In genomic region chr7:118219157-118219512, GRCh38 we compare ENCODE assay signal across 3 cellular contexts.
TF ChIP-seq lines count a peak whose summit lies in the region.

No MANE protein-coding gene starts in this region.

TF ChIP-seq in HEK293, 187 proteins besides CTCF, POLR2A, EP300 and RAD21:
- TF ChIP-seq OSR2 (tag by site-specific recombination; IDR thresholded peaks at IDR 0.05) (no peak), ZNF223 (tag by site-specific recombination; IDR thresholded peaks at IDR 0.05) (peak; percentile 69; the same call in 1 of the 2 replicates)

TF ChIP-seq in K562, 482 proteins besides CTCF, POLR2A, EP300 and RAD21 (continues in another document):
- TF ChIP-seq ZNF239 (CRISPR knock-in tag; IDR thresholded peaks at IDR 0.05) (peak; percentile 35; the same call in 1 of the 2 replicates), ZEB2 (IDR thresholded peaks at IDR 0.05) (peak; percentile 18; the same call in 1 of the 2 replicates), THRB (CRISPR knock-in tag; conservative IDR thresholded peaks at IDR 0.05) (0 out of 2 replicates have a peak, but pooled peaks have one; percentile 35), NUFIP1 (IDR thresholded peaks at IDR 0.05; ENCODE audit: partially characterized antibody) (no peak), NFXL1 (CRISPR knock-in tag; IDR thresholded peaks at IDR 0.05) (0 out of 2 replicates have a peak, but pooled peaks have one; percentile 56), TARDBP (IDR thresholded peaks at IDR 0.05) (no peak), ZFP1 (CRISPR knock-in tag; IDR thresholded peaks at IDR 0.05) (0 out of 2 replicates have a peak, but pooled peaks have one; percentile 22), ZNF75A (CRISPR knock-in tag; IDR thresholded peaks at IDR 0.05) (no peak), ZNF12 (CRISPR knock-in tag; IDR thresholded peaks at IDR 0.05) (no peak), KLF6 (CRISPR knock-in tag; IDR thresholded peaks at IDR 0.05; ENCODE audit: borderline replicate concordance) (no peak), PHB2 (IDR thresholded peaks at IDR 0.05; ENCODE audit: low read depth) (no peak), ZNF644 (tag; IDR thresholded peaks at IDR 0.05; ENCODE audit: low read depth) (no peak), CC2D1A (IDR thresholded peaks at IDR 0.05) (no peak), NRF1 (conservative IDR thresholded peaks at IDR 0.05 in 1 of 2, IDR thresholded peaks at IDR 0.05 in 1 of 2) (no peak), ZNF165 (CRISPR knock-in tag; IDR thresholded peaks at IDR 0.05; ENCODE audit: borderline replicate concordance) (peak; percentile 94), DMBX1 (CRISPR knock-in tag; IDR thresholded peaks at IDR 0.05; ENCODE audit: borderline replicate concordance) (peak; percentile 31; the same call in 1 of the 2 replicates), ZNF197 (CRISPR knock-in tag; IDR thresholded peaks at IDR 0.05; ENCODE audit: low read depth) (no peak), ZNF398 (CRISPR knock-in tag; IDR thresholded peaks at IDR 0.05) (no peak), ZNF449 (CRISPR knock-in tag; IDR thresholded peaks at IDR 0.05) (0 out of 2 replicates have a peak, but pooled peaks have one; percentile 56)
- TF ChIP-seq, protein P1, sequence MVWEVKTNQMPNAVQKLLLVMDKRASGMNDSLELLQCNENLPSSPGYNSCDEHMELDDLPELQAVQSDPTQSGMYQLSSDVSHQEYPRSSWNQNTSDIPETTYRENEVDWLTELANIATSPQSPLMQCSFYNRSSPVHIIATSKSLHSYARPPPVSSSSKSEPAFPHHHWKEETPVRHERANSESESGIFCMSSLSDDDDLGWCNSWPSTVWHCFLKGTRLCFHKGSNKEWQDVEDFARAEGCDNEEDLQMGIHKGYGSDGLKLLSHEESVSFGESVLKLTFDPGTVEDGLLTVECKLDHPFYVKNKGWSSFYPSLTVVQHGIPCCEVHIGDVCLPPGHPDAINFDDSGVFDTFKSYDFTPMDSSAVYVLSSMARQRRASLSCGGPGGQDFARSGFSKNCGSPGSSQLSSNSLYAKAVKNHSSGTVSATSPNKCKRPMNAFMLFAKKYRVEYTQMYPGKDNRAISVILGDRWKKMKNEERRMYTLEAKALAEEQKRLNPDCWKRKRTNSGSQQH (CRISPR knock-in tag; IDR thresholded peaks at IDR 0.05), result peak; percentile 44; the same call in 1 of the 2 replicates
- TF ChIP-seq, protein P2, sequence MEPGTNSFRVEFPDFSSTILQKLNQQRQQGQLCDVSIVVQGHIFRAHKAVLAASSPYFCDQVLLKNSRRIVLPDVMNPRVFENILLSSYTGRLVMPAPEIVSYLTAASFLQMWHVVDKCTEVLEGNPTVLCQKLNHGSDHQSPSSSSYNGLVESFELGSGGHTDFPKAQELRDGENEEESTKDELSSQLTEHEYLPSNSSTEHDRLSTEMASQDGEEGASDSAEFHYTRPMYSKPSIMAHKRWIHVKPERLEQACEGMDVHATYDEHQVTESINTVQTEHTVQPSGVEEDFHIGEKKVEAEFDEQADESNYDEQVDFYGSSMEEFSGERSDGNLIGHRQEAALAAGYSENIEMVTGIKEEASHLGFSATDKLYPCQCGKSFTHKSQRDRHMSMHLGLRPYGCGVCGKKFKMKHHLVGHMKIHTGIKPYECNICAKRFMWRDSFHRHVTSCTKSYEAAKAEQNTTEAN (CRISPR knock-in tag; IDR thresholded peaks at IDR 0.05), result no peak
- TF ChIP-seq, protein P3, sequence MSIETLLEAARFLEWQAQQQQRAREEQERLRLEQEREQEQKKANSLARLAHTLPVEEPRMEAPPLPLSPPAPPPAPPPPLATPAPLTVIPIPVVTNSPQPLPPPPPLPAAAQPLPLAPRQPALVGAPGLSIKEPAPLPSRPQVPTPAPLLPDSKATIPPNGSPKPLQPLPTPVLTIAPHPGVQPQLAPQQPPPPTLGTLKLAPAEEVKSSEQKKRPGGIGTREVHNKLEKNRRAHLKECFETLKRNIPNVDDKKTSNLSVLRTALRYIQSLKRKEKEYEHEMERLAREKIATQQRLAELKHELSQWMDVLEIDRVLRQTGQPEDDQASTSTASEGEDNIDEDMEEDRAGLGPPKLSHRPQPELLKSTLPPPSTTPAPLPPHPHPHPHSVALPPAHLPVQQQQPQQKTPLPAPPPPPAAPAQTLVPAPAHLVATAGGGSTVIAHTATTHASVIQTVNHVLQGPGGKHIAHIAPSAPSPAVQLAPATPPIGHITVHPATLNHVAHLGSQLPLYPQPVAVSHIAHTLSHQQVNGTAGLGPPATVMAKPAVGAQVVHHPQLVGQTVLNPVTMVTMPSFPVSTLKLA (conservative IDR thresholded peaks at IDR 0.05), result no peak

TF ChIP-seq in GM23338, 12 proteins besides CTCF, POLR2A, EP300 and RAD21:
- TF ChIP-seq EZH2 (IDR thresholded peaks at IDR 0.05; ENCODE audit: low read depth, unreplicated experiment), result no peak
- TF ChIP-seq ZNF331 (CRISPR knock-in tag; IDR thresholded peaks at IDR 0.05; ENCODE audit: low read depth), result no peak
- no peak for TF ChIP-seq CREB1 (CRISPR knock-in tag; IDR thresholded peaks at IDR 0.05; ENCODE audit: low read depth)
- TF ChIP-seq, protein P4, sequence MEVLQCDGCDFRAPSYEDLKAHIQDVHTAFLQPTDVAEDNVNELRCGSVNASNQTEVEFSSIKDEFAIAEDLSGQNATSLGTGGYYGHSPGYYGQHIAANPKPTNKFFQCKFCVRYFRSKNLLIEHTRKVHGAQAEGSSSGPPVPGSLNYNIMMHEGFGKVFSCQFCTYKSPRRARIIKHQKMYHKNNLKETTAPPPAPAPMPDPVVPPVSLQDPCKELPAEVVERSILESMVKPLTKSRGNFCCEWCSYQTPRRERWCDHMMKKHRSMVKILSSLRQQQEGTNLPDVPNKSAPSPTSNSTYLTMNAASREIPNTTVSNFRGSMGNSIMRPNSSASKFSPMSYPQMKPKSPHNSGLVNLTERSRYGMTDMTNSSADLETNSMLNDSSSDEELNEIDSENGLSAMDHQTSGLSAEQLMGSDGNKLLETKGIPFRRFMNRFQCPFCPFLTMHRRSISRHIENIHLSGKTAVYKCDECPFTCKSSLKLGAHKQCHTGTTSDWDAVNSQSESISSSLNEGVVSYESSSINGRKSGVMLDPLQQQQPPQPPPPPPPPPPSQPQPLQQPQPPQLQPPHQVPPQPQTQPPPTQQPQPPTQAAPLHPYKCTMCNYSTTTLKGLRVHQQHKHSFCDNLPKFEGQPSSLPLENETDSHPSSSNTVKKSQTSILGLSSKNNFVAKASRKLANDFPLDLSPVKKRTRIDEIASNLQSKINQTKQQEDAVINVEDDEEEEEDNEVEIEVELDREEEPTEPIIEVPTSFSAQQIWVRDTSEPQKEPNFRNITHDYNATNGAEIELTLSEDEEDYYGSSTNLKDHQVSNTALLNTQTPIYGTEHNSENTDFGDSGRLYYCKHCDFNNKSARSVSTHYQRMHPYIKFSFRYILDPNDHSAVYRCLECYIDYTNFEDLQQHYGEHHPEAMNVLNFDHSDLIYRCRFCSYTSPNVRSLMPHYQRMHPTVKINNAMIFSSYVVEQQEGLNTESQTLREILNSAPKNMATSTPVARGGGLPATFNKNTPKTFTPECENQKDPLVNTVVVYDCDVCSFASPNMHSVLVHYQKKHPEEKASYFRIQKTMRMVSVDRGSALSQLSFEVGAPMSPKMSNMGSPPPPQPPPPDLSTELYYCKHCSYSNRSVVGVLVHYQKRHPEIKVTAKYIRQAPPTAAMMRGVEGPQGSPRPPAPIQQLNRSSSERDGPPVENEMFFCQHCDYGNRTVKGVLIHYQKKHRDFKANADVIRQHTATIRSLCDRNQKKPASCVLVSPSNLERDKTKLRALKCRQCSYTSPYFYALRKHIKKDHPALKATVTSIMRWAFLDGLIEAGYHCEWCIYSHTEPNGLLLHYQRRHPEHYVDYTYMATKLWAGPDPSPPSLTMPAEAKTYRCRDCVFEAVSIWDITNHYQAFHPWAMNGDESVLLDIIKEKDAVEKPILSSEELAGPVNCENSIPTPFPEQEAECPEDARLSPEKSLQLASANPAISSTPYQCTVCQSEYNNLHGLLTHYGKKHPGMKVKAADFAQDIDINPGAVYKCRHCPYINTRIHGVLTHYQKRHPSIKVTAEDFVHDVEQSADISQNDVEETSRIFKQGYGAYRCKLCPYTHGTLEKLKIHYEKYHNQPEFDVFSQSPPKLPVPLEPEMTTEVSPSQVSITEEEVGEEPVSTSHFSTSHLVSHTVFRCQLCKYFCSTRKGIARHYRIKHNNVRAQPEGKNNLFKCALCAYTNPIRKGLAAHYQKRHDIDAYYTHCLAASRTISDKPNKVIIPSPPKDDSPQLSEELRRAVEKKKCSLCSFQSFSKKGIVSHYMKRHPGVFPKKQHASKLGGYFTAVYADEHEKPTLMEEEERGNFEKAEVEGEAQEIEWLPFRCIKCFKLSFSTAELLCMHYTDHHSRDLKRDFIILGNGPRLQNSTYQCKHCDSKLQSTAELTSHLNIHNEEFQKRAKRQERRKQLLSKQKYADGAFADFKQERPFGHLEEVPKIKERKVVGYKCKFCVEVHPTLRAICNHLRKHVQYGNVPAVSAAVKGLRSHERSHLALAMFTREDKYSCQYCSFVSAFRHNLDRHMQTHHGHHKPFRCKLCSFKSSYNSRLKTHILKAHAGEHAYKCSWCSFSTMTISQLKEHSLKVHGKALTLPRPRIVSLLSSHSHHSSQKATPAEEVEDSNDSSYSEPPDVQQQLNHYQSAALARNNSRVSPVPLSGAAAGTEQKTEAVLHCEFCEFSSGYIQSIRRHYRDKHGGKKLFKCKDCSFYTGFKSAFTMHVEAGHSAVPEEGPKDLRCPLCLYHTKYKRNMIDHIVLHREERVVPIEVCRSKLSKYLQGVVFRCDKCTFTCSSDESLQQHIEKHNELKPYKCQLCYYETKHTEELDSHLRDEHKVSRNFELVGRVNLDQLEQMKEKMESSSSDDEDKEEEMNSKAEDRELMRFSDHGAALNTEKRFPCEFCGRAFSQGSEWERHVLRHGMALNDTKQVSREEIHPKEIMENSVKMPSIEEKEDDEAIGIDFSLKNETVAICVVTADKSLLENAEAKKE (CRISPR knock-in tag; IDR thresholded peaks at IDR 0.05), result no peak
- TF ChIP-seq STAT1 (IDR thresholded peaks at IDR 0.05; ENCODE audit: unreplicated experiment), result no peak
- TF ChIP-seq, protein P5, sequence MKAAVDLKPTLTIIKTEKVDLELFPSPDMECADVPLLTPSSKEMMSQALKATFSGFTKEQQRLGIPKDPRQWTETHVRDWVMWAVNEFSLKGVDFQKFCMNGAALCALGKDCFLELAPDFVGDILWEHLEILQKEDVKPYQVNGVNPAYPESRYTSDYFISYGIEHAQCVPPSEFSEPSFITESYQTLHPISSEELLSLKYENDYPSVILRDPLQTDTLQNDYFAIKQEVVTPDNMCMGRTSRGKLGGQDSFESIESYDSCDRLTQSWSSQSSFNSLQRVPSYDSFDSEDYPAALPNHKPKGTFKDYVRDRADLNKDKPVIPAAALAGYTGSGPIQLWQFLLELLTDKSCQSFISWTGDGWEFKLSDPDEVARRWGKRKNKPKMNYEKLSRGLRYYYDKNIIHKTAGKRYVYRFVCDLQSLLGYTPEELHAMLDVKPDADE (IDR thresholded peaks at IDR 0.05), result no peak
- TF ChIP-seq REST (IDR thresholded peaks at IDR 0.05; ENCODE audit: unreplicated experiment), result no peak
- no peak for TF ChIP-seq JUNB (IDR thresholded peaks at IDR 0.05; ENCODE audit: unreplicated experiment)
- no peak for TF ChIP-seq POLR2AphosphoS5 (IDR thresholded peaks at IDR 0.05; ENCODE audit: low read depth)
- no peak for TF ChIP-seq EZH2phosphoT487 (IDR thresholded peaks at IDR 0.05; ENCODE audit: unreplicated experiment)
- TF ChIP-seq ZNF114 (CRISPR knock-in tag; IDR thresholded peaks at IDR 0.05), result no peak
- no peak for TF ChIP-seq NANOG (IDR thresholded peaks at IDR 0.05; ENCODE audit: borderline replicate concordance)
